Comparison of ENCODE assay signal across 9 cellular contexts in genomic region chr17:82592289-82592683, GRCh38. TPM values are rescaled to one million over a fixed set of nuclear protein-coding genes. Genes with fewer than 3 reads are reported as not detected.
DNase-seq lines count a peak whose midpoint lies in the region; ATAC-seq and TF ChIP-seq lines count a peak whose summit lies in the region.
"Had no signal": no experiment of that assay in that cellular context is flagged by ENCODE, and none has a peak within 500 bp of the region (broad histone marks: within the 10 kb centered on the region; RNA-seq: fewer than 3 reads in every experiment).

No MANE protein-coding gene starts in this region.

- H3K4me3 Mint-ChIP-seq in activated T-cell treated with anti-CD3 and anti-CD28 coated beads, Interleukin-2, amount 50 U/mL, for 4 hours = peak overlapping the region; percentile 69

- intact Hi-C loops in mammary epithelial cell (cut with micrococcal nuclease) = loop anchor here (2.0 kb wide), 1 partner anchor 55 kb away; no protein-coding TSS in a partner anchor
- intact Hi-C loops in mucosa of descending colon (cut with DNase I, micrococcal nuclease) = loop anchor here in 1 of 2 donors (10.0 kb wide), 1 partner anchor 53 kb away; the partner anchor contains the start of gene WDR45B

- H3K36me3 ChIP-seq in mammary epithelial cell (ENCODE audit: insufficient read depth, low read length) = peaks cover 4% of the 10 kb centered on the region
- H3K36me3 ChIP-seq in mucosa of descending colon (ENCODE audit: low read depth) = no peaks in the 10 kb centered on the region
- peaks cover 5% of the 10 kb centered on the region for H3K36me3 ChIP-seq in urinary bladder (ENCODE audit: insufficient read depth)

- DNase-seq in activated T-cell treated with anti-CD3 and anti-CD28 coated beads, Interleukin-2, amount 50 U/mL, for 4 hours = no peak
- DNase-seq in activated T-cell treated with anti-CD3 and anti-CD28 coated beads, Interleukin-2, amount 50 U/mL, for 48 hours = no peak
- no peak for DNase-seq in mammary epithelial cell
- DNase-seq in mucosa of descending colon = peak; percentile 46 to 62 (median 62)
- DNase-seq in NK-92 treated with Interleukin-12 subunit alpha and Interleukin-12 subunit beta, amount 100 ng/mL, for 24 hours (lab: John Stamatoyannopoulos, UW) = no peak
- no peak for DNase-seq in SIG-M5 (lab: John Stamatoyannopoulos, UW)
- DNase-seq in NCI-H1105 treated with DMSO at 0.1 percent for 48 hours (lab: John Stamatoyannopoulos, UW) = no peak

- no peak overlapping the region for H3K4me3 ChIP-seq in mammary epithelial cell (replicated peaks in 1 of 3; ENCODE audit: insufficient read depth in 1 of 3, low read depth in 2 of 3, low read length in 3 of 3)
- no peak overlapping the region for H3K4me3 ChIP-seq in mucosa of descending colon
- H3K4me3 ChIP-seq in urinary bladder (ENCODE audit: low read depth, low read length) = no peak overlapping the region
- H3K4me3 ChIP-seq: SJSA1 had no signal

- TF ChIP-seq CTCF in mammary epithelial cell (conservative IDR thresholded peaks at IDR 0.05 in 1 of 2, IDR thresholded peaks at IDR 0.05 in 1 of 2; ENCODE audit: extremely low read depth in 1 of 2, insufficient read depth in 1 of 2, low read depth in 1 of 2, low read length in 2 of 2) (no peak), mucosa of descending colon (IDR thresholded peaks at IDR 0.05) (no peak)

- H3K79me2 ChIP-seq in mammary epithelial cell (ENCODE audit: insufficient read depth, low read length) = peaks cover 32% of the 10 kb centered on the region

- peak overlapping the region; percentile 14 for H3K4me2 ChIP-seq in mammary epithelial cell (ENCODE audit: insufficient read depth, low read depth, low read length)

- H3K9me3 Mint-ChIP-seq in activated T-cell treated with anti-CD3 and anti-CD28 coated beads, Interleukin-2, amount 50 U/mL, for 4 hours = no peaks in the 10 kb centered on the region

- 38% methylated on average over 5 of the region's 8 CpGs for WGBS in mammary epithelial cell (ENCODE audit: low coverage, missing lambda C conversion rate)
- WGBS in urinary bladder = 44% methylated on average over 8 of the region's 8 CpGs

- no peaks in the 10 kb centered on the region for H4K20me1 ChIP-seq in mammary epithelial cell (ENCODE audit: insufficient read depth, low read length)

- dilution Hi-C loops in mammary epithelial cell (cut with HindIII; ENCODE audit: low sequenced_read_pairs) = no loop called here

- H3K9me3 ChIP-seq in mammary epithelial cell (replicated peaks; ENCODE audit: insufficient read depth, low read length) (no peaks in the 10 kb centered on the region), mucosa of descending colon (no peaks in the 10 kb centered on the region)

- H3K9ac ChIP-seq in mammary epithelial cell (ENCODE audit: insufficient read depth, low read length) = no peak overlapping the region

- H2AFZ ChIP-seq in mammary epithelial cell (ENCODE audit: low read depth, low read length) = no peak overlapping the region

- no TSS peak for BruUV-seq in mammary epithelial cell (replicated peaks; lab: Mats Ljungman, UMichigan)

- H3K27ac ChIP-seq in mammary epithelial cell (ENCODE audit: insufficient read depth, low read depth, low read length) (no peak overlapping the region), urinary bladder (ENCODE audit: low read depth) (peak overlapping the region; percentile 84)
- H3K27ac ChIP-seq: SJSA1 had no signal

- no peaks in the 10 kb centered on the region for H3K27me3 ChIP-seq in mammary epithelial cell (ENCODE audit: insufficient read depth, low read length)
- H3K27me3 ChIP-seq: SJSA1 had no signal

- peaks cover 31% of the 10 kb centered on the region for H3K4me1 Mint-ChIP-seq in activated T-cell treated with anti-CD3 and anti-CD28 coated beads, Interleukin-2, amount 50 U/mL, for 4 hours (ENCODE audit: low read depth)

- in situ Hi-C loops in mammary epithelial cell (cut with MboI; ENCODE audit: low sequenced_read_pairs in 2 of 2) = no loop called here

- peak in 1 of 2 donors; percentile 13 for ATAC-seq in activated T-cell treated with anti-CD3 and anti-CD28 coated beads, Interleukin-2, amount 50 U/mL, for 4 hours
- ATAC-seq in mucosa of descending colon = peak; percentile 69

- CTCF ChIA-PET in mammary epithelial cell (lab: Charles Lee; ENCODE audit: low non-redundant PET) = no interaction called here

- peaks cover 2% of the 10 kb centered on the region for H3K36me3 Mint-ChIP-seq in activated T-cell treated with anti-CD3 and anti-CD28 coated beads, Interleukin-2, amount 50 U/mL, for 4 hours (ENCODE audit: insufficient read depth)

- H3K4me1 ChIP-seq in mammary epithelial cell (ENCODE audit: insufficient read depth, low read length) (peaks cover 16% of the 10 kb centered on the region), mucosa of descending colon (ENCODE audit: low read depth) (peaks cover 53% of the 10 kb centered on the region), urinary bladder (ENCODE audit: insufficient read depth) (peaks cover 1% of the 10 kb centered on the region)

- no peaks in the 10 kb centered on the region for H3K27me3 Mint-ChIP-seq in activated T-cell treated with anti-CD3 and anti-CD28 coated beads, Interleukin-2, amount 50 U/mL, for 4 hours (ENCODE audit: low read depth)

RNA-seq across cellular contexts. Expression of gene WDR45B, which starts 56.0 kb away (rescaled TPM):
- total RNA-seq in activated T-cell treated with anti-CD3 and anti-CD28 coated beads, Interleukin-2, amount 50 U/mL, for 4 hours = 10 to 100 TPM; 47.1 to 52.5 (median 47.4) TPM
- total RNA-seq in mammary epithelial cell (10 to 100 TPM; 62.2 to 68.4 TPM), mucosa of descending colon (10 to 100 TPM; 69.0 to 76.0 (median 74.4) TPM), urinary bladder (60.3 TPM)
- polyA plus RNA-seq in mammary epithelial cell (71.9 TPM), urinary bladder (73.7 TPM)
- polyA minus RNA-seq in mammary epithelial cell = 71.2 TPM

Comparison
In these comparisons a context has a peak if more than half of its experiments do, and no peak if none do; other contexts are left out.
1. DNase-seq: peak in mucosa of descending colon (3 of 3); none in activated T-cell treated with anti-CD3 and anti-CD28 coated beads, Interleukin-2, amount 50 U/mL, for 4 hours (single experiment), activated T-cell treated with anti-CD3 and anti-CD28 coated beads, Interleukin-2, amount 50 U/mL, for 48 hours (0 of 2), mammary epithelial cell (single experiment), NK-92 treated with Interleukin-12 subunit alpha and Interleukin-12 subunit beta, amount 100 ng/mL, for 24 hours (single experiment), SIG-M5 (single experiment) and NCI-H1105 treated with DMSO at 0.1 percent for 48 hours (single experiment).